17 cellular contexts compared by ENCODE assay signal in the genomic region with DNA sequence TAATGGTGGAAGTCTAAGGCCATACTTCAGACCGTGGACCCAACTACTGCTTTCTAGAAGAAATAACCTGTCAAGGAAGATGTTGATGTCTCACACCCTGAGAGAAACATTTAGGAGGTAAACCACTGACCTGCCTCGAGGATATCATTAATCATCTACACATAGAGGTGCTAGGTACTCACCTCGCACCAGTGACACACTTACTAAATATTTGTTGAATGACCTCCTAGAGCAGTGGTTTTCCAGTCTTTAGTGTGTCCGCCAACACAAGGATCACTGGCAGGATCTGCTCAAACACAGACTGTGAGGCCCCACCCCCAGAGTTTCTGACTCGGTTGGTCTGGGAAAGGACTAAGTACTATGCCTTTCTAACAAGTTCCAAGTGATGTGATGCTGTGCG.
"Had no signal": no experiment of that assay in that cellular context is flagged by ENCODE, and none has a peak within 500 bp of the region (broad histone marks: within the 10 kb centered on the region; RNA-seq: fewer than 3 reads in every experiment).

No MANE protein-coding gene starts in this region.

- H3K4me1 ChIP-seq: body of pancreas, colonic mucosa, pancreas, right lobe of liver had no signal

- H3K27ac ChIP-seq: body of pancreas, colonic mucosa, gastroesophageal sphincter, heart right ventricle, neutrophil, pancreas, right lobe of liver had no signal

- H3K36me3 ChIP-seq: colonic mucosa, neutrophil, right lobe of liver had no signal

- DNase-seq: activated B cell treated with CpG ODN at 0.5 μM for 24 hours; activated CD4-positive, alpha-beta memory T cell treated with anti-CD3 and anti-CD28 coated beads, Interleukin-2, amount 10 ng/mL, durations not matched to agents 7 days and 5 days; activated CD4-positive, alpha-beta T cell treated with anti-CD3 and anti-CD28 coated beads for 4 hours; activated CD8-positive, alpha-beta memory T cell treated with anti-CD3 and anti-CD28 coated beads, Interleukin-2, amount 10 ng/mL, durations not matched to agents 7 days and 5 days; body of pancreas; colonic mucosa; heart right ventricle; immature natural killer cell; left cardiac atrium; natural killer cell; pancreas; right lobe of liver; small intestine; stimulated activated CD4-positive, alpha-beta T cell treated with anti-CD3 and anti-CD28 coated beads, Interleukin-4, amount 100 ng/mL, for 1 hour had no signal

- H3K27me3 ChIP-seq: body of pancreas, colonic mucosa, gastroesophageal sphincter, heart right ventricle, neutrophil, pancreas, right lobe of liver had no signal

- ATAC-seq: activated CD8-positive, alpha-beta memory T cell treated with anti-CD3 and anti-CD28 coated beads, Interleukin-2, amount 10 ng/mL, durations not matched to agents 7 days and 5 days; body of pancreas; esophagus mucosa; gastroesophageal sphincter; heart right ventricle; left cardiac atrium; natural killer cell; pancreas; right lobe of liver had no signal

- FAIRE-seq: pancreas, small intestine had no signal

- H3K9me3 ChIP-seq: body of pancreas, colonic mucosa, gastroesophageal sphincter, heart right ventricle, neutrophil, pancreas, right lobe of liver had no signal

- H3K4me3 ChIP-seq: body of pancreas, colonic mucosa, gastroesophageal sphincter, heart right ventricle, pancreas, right lobe of liver had no signal
